In the genomic region with DNA sequence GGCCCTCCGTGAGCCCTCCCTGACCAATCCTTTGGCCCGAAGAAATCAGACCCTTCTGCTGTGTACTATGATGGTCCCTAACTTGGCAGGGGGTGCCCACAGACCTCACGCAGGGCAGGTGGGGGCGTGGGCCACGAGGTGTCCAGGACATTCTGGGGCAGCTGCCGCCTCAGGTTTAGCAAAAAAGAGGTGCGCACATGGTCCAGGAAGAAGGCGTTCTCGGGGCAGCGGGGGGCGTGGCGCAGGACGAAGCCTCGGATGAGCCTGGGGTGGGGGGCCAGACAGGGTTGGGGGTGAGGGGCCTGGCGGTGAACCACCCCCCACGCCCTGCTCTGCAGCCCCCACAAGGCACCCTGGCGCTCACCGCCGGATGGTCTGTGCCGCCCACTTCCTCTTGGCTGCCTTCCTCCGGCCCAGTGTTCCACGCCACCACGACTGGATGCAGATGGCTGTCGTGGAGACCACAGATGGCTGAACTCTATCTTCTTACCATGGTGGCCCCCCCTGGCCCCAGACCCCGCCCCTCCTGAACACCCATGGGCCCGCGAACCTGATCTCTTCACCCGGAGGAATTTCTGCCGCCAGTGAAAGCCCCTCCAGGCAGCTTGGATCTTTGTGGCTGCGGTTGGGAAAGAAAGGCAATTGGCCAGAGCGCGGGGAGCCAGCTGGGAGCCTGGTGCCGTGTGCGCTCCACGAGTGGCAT, we compare ENCODE assay signal across 1 cellular context.
TF ChIP-seq lines count a peak whose summit lies in the region.

No MANE protein-coding gene starts in this region.

TF ChIP-seq in IMR-90, 13 proteins besides CTCF, POLR2A, EP300 and RAD21:
- TF ChIP-seq MXI1 (IDR thresholded peaks at IDR 0.05; ENCODE audit: borderline replicate concordance, low read depth, low read length) (no peak), CEBPB (IDR thresholded peaks at IDR 0.05; ENCODE audit: low read depth, low read length) (no peak), NFE2L2 (IDR thresholded peaks at IDR 0.05; ENCODE audit: low read depth, low read length) (no peak), SMC3 (IDR thresholded peaks at IDR 0.05; ENCODE audit: low read depth, low read length) (no peak)
- TF ChIP-seq, protein P1, sequence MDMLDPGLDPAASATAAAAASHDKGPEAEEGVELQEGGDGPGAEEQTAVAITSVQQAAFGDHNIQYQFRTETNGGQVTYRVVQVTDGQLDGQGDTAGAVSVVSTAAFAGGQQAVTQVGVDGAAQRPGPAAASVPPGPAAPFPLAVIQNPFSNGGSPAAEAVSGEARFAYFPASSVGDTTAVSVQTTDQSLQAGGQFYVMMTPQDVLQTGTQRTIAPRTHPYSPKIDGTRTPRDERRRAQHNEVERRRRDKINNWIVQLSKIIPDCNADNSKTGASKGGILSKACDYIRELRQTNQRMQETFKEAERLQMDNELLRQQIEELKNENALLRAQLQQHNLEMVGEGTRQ (IDR thresholded peaks at IDR 0.05; ENCODE audit: low read depth, low read length), result no peak
- TF ChIP-seq, protein P2, sequence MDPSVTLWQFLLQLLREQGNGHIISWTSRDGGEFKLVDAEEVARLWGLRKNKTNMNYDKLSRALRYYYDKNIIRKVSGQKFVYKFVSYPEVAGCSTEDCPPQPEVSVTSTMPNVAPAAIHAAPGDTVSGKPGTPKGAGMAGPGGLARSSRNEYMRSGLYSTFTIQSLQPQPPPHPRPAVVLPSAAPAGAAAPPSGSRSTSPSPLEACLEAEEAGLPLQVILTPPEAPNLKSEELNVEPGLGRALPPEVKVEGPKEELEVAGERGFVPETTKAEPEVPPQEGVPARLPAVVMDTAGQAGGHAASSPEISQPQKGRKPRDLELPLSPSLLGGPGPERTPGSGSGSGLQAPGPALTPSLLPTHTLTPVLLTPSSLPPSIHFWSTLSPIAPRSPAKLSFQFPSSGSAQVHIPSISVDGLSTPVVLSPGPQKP (IDR thresholded peaks at IDR 0.05; ENCODE audit: borderline replicate concordance, low read depth, low read length), result no peak
